24 cellular contexts compared by ENCODE assay signal in the genomic region with DNA sequence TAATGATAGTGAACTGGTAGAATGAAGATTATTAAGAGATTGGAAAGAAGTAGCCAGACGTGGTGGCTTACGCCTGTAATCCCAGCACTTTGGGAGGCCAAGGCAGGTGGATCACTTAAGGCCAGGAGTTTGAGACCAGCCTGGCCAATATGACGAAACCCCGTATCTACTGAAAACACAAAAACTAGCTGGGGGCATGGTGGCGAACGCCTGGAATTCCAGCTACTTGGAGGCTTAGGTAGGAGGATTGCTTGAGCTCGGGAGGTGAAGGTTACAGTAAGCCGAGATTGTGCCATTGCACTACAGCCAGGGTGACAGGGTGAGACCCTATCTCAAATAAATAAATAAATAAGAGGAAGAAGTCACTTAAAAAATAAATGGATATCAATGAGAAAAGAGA. TPM values are rescaled to one million over a fixed set of nuclear protein-coding genes. Genes with fewer than 3 reads are reported as not detected.
A peak's percentile ranks its signal among the peaks of the same experiment; 100 is the strongest.
DNase-seq lines count a peak whose midpoint lies in the region; ATAC-seq and TF ChIP-seq lines count a peak whose summit lies in the region.
"Had no signal": no experiment of that assay in that cellular context is flagged by ENCODE, and none has a peak within 500 bp of the region (broad histone marks: within the 10 kb centered on the region; RNA-seq: fewer than 3 reads in every experiment).

No MANE protein-coding gene starts in this region.

- H3K18ac ChIP-seq in trophoblast cell (ENCODE audit: low read length): no peak overlapping the region

- H3K36me3 ChIP-seq in GM23338 (ENCODE audit: insufficient read depth) (0 out of 2 replicates have a peak, but pooled peaks cover 7% of the 10 kb centered on the region), trophoblast cell (ENCODE audit: control insufficient read depth in 1 of 2, insufficient read depth in 2 of 2, low read length in 2 of 2) (peaks cover 9 to 22% of the 10 kb centered on the region in 2 experiments)

- WGBS in trophoblast cell (ENCODE audit: extremely low coverage, insufficient coverage, insufficient read length): no CpG with 5 or more reads among the region's 8 CpGs

- ATAC-seq in activated naive CD4-positive, alpha-beta T cell treated with anti-CD3 and anti-CD28 coated beads, Interleukin-2, amount 50 U/mL, for 72 hours: no peak
- ATAC-seq in GM23338: no peak
- no peak for ATAC-seq in stimulated activated naive B cell treated with anti-CD40 and anti-IgM and Interleukin-4, amounts not matched to agents 10 μg/mL and 1 μg/mL and 100 μg/mL, for 72 hours (replicated peaks)
- ATAC-seq: A549, GM12878 had no signal

- H3F3A ChIP-seq in GM23338 (replicated peaks; ENCODE audit: low read depth): no peaks in the 10 kb centered on the region

- CTCF ChIA-PET in activated naive CD4-positive, alpha-beta T cell treated with anti-CD3 and anti-CD28 coated beads, Interleukin-2, amount 10 ng/mL, durations not matched to agents 7 days and 5 days (lab: Charles Lee): no interaction called here

- no peak overlapping the region for H4K8ac ChIP-seq in trophoblast cell (ENCODE audit: low read depth, low read length)

- peaks cover 31% of the 10 kb centered on the region for H3K36me3 Mint-ChIP-seq in activated naive CD4-positive, alpha-beta T cell treated with anti-CD3 and anti-CD28 coated beads, Interleukin-2, amount 10 ng/mL, durations not matched to agents 7 days and 5 days
- peaks cover 0 to 5% of the 10 kb centered on the region in 2 donors for H3K36me3 Mint-ChIP-seq in activated naive CD4-positive, alpha-beta T cell treated with anti-CD3 and anti-CD28 coated beads, Interleukin-2, amount 50 U/mL, for 72 hours
- H3K36me3 Mint-ChIP-seq in GM23338 (ENCODE audit: low read depth): peaks cover 36% of the 10 kb centered on the region
- peaks cover 24 to 35% of the 10 kb centered on the region in 2 donors for H3K36me3 Mint-ChIP-seq in stimulated activated naive B cell treated with anti-CD40 and anti-IgM and Interleukin-4, amounts not matched to agents 10 μg/mL and 1 μg/mL and 100 μg/mL, for 72 hours
- H3K36me3 Mint-ChIP-seq in osteocyte (ENCODE audit: unreplicated experiment): peaks cover 19% of the 10 kb centered on the region

- DNase-seq in activated naive CD4-positive, alpha-beta T cell treated with anti-CD3 and anti-CD28 coated beads, Interleukin-2, amount 10 ng/mL, durations not matched to agents 7 days and 5 days: no peak
- no peak for DNase-seq in activated naive CD4-positive, alpha-beta T cell treated with anti-CD3 and anti-CD28 coated beads, Interleukin-2, amount 50 U/mL, for 72 hours (ENCODE audit: low spot score in 2 of 2)
- DNase-seq in GM23338 (ENCODE audit: low spot score): peak; percentile 6
- DNase-seq in trophoblast cell: peak; percentile 56 to 75
- DNase-seq in stimulated activated naive B cell treated with anti-CD40 and anti-IgM and Interleukin-4, amounts not matched to agents 10 μg/mL and 1 μg/mL and 100 μg/mL, for 72 hours: no peak
- no peak for DNase-seq in osteocyte (ENCODE audit: extremely low spot score, unreplicated experiment)
- DNase-seq: AML-193; CD4-positive, alpha-beta memory T cell; CD4-positive, CD25-positive, alpha-beta regulatory T cell; CD8-positive, alpha-beta memory T cell; COR-L47; DMS 273 treated with DMSO at 0.1 percent for 48 hours; DMS153; DMS53; DMS79; DND-41; EL; GDM1 had no signal

- H3K4me1 ChIP-seq in GM23338 (ENCODE audit: insufficient read depth) (no peaks in the 10 kb centered on the region), trophoblast cell (ENCODE audit: control insufficient read depth in 1 of 2, insufficient read depth in 2 of 2, low read length in 2 of 2) (no peaks in the 10 kb centered on the region)
- H3K4me1 ChIP-seq: BLaER1 treated with 17β-estradiol and CSF1 and Interleukin-3, amounts not matched to agents 10 nM and 100 nM had no signal

- TF ChIP-seq CTCF in GM23338 (conservative IDR thresholded peaks at IDR 0.05; ENCODE audit: low read depth in 2 of 2): no peak
- TF ChIP-seq CTCF in osteocyte (IDR thresholded peaks at IDR 0.05): no peak

- H3K4me3 ChIP-seq in GM23338 (no peak overlapping the region), trophoblast cell (ENCODE audit: low read depth, low read length) (no peak overlapping the region)
- H3K4me3 ChIP-seq: A549; BLaER1 treated with 17β-estradiol and CSF1 and Interleukin-3, amounts not matched to agents 10 nM and 100 nM; GM12878 had no signal

- no peak overlapping the region for H3K23ac ChIP-seq in trophoblast cell (ENCODE audit: low read length)

- H3K9me3 ChIP-seq in trophoblast cell (ENCODE audit: insufficient read depth, low read depth, low read length): no peaks in the 10 kb centered on the region
- H3K9me3 ChIP-seq: A549; BLaER1 treated with 17β-estradiol and CSF1 and Interleukin-3, amounts not matched to agents 10 nM and 100 nM had no signal

- peaks cover 76% of the 10 kb centered on the region for H3K79me2 ChIP-seq in GM23338 (replicated peaks; ENCODE audit: insufficient read depth)
- H3K79me2 ChIP-seq in trophoblast cell (ENCODE audit: control insufficient read depth, insufficient read depth, low read length, poor library complexity): no peaks in the 10 kb centered on the region

- no peak overlapping the region for H2AK5ac ChIP-seq in trophoblast cell (ENCODE audit: low read length)

- H2AFZ ChIP-seq in GM23338: no peak overlapping the region
- no peak overlapping the region for H2AFZ ChIP-seq in trophoblast cell (ENCODE audit: insufficient read depth, low read length, poor library complexity)

- H3K4ac ChIP-seq in trophoblast cell (ENCODE audit: low read depth, low read length): peak overlapping the region; percentile 14

- H3K9me3 Mint-ChIP-seq in activated naive CD4-positive, alpha-beta T cell treated with anti-CD3 and anti-CD28 coated beads, Interleukin-2, amount 10 ng/mL, durations not matched to agents 7 days and 5 days: no peaks in the 10 kb centered on the region
- H3K9me3 Mint-ChIP-seq in activated naive CD4-positive, alpha-beta T cell treated with anti-CD3 and anti-CD28 coated beads, Interleukin-2, amount 50 U/mL, for 72 hours: no peaks in the 10 kb centered on the region
- no peaks in the 10 kb centered on the region for H3K9me3 Mint-ChIP-seq in GM23338
- H3K9me3 Mint-ChIP-seq in stimulated activated naive B cell treated with anti-CD40 and anti-IgM and Interleukin-4, amounts not matched to agents 10 μg/mL and 1 μg/mL and 100 μg/mL, for 72 hours: no peaks in the 10 kb centered on the region
- no peaks in the 10 kb centered on the region for H3K9me3 Mint-ChIP-seq in osteocyte (ENCODE audit: unreplicated experiment)
- H3K9me3 Mint-ChIP-seq: CD4-positive, alpha-beta memory T cell; CD4-positive, CD25-positive, alpha-beta regulatory T cell; CD8-positive, alpha-beta memory T cell had no signal

- no peak overlapping the region for H4K12ac ChIP-seq in trophoblast cell (ENCODE audit: low read depth, low read length)

- H4K91ac ChIP-seq in trophoblast cell (ENCODE audit: low read depth, low read length): no peak overlapping the region

- H3K9ac ChIP-seq in trophoblast cell (ENCODE audit: low read length): no peak overlapping the region
- H3K9ac ChIP-seq: BLaER1 treated with 17β-estradiol and CSF1 and Interleukin-3, amounts not matched to agents 10 nM and 100 nM had no signal

- no peak overlapping the region for H3K4me3 Mint-ChIP-seq in activated naive CD4-positive, alpha-beta T cell treated with anti-CD3 and anti-CD28 coated beads, Interleukin-2, amount 10 ng/mL, durations not matched to agents 7 days and 5 days
- H3K4me3 Mint-ChIP-seq in GM23338 (no peak overlapping the region), osteocyte (ENCODE audit: unreplicated experiment) (no peak overlapping the region)
- no peak overlapping the region for H3K4me3 Mint-ChIP-seq in stimulated activated naive B cell treated with anti-CD40 and anti-IgM and Interleukin-4, amounts not matched to agents 10 μg/mL and 1 μg/mL and 100 μg/mL, for 72 hours
- H3K4me3 Mint-ChIP-seq: B cell; CD4-positive, alpha-beta memory T cell; CD4-positive, CD25-positive, alpha-beta regulatory T cell; CD8-positive, alpha-beta memory T cell had no signal

- H3K27me3 ChIP-seq in GM23338 (ENCODE audit: insufficient read depth) (no peaks in the 10 kb centered on the region), trophoblast cell (ENCODE audit: insufficient read depth, low read length) (no peaks in the 10 kb centered on the region)
- H3K27me3 ChIP-seq: BLaER1 treated with 17β-estradiol and CSF1 and Interleukin-3, amounts not matched to agents 10 nM and 100 nM had no signal

- no peak overlapping the region for H2BK120ac ChIP-seq in trophoblast cell (ENCODE audit: insufficient read depth, low read length, poor library complexity)

- H3K4me2 ChIP-seq in GM23338 (no peak overlapping the region), trophoblast cell (ENCODE audit: low read length) (no peak overlapping the region)
- H3K4me2 ChIP-seq: A549; BLaER1 treated with 17β-estradiol and CSF1 and Interleukin-3, amounts not matched to agents 10 nM and 100 nM had no signal

- peaks cover 2% of the 10 kb centered on the region for H3K4me1 Mint-ChIP-seq in activated naive CD4-positive, alpha-beta T cell treated with anti-CD3 and anti-CD28 coated beads, Interleukin-2, amount 10 ng/mL, durations not matched to agents 7 days and 5 days
- H3K4me1 Mint-ChIP-seq in GM23338 (no peaks in the 10 kb centered on the region), osteocyte (ENCODE audit: unreplicated experiment) (peaks cover 5% of the 10 kb centered on the region)
- H3K4me1 Mint-ChIP-seq in stimulated activated naive B cell treated with anti-CD40 and anti-IgM and Interleukin-4, amounts not matched to agents 10 μg/mL and 1 μg/mL and 100 μg/mL, for 72 hours: peaks cover 12 to 20% of the 10 kb centered on the region in 2 donors

- no peak overlapping the region for H2BK12ac ChIP-seq in trophoblast cell (ENCODE audit: low read length)

- H3K14ac ChIP-seq in trophoblast cell (ENCODE audit: low read length): no peak overlapping the region

- H3K9me2 ChIP-seq in GM23338 (ENCODE audit: insufficient read depth): no peaks in the 10 kb centered on the region

- no peaks in the 10 kb centered on the region for H3K27me3 Mint-ChIP-seq in activated naive CD4-positive, alpha-beta T cell treated with anti-CD3 and anti-CD28 coated beads, Interleukin-2, amount 10 ng/mL, durations not matched to agents 7 days and 5 days
- H3K27me3 Mint-ChIP-seq in GM23338 (ENCODE audit: insufficient read depth, low read depth, poor library complexity) (peaks cover 1% of the 10 kb centered on the region), osteocyte (ENCODE audit: unreplicated experiment) (no peaks in the 10 kb centered on the region)
- H3K27me3 Mint-ChIP-seq in stimulated activated naive B cell treated with anti-CD40 and anti-IgM and Interleukin-4, amounts not matched to agents 10 μg/mL and 1 μg/mL and 100 μg/mL, for 72 hours: no peaks in the 10 kb centered on the region
- H3K27me3 Mint-ChIP-seq: B cell; CD4-positive, alpha-beta memory T cell; CD4-positive, CD25-positive, alpha-beta regulatory T cell; CD8-positive, alpha-beta memory T cell had no signal

- H3K27ac ChIP-seq in GM23338 (ENCODE audit: low read depth): no peak overlapping the region
- H3K27ac ChIP-seq in trophoblast cell (ENCODE audit: low read depth, low read length): no peak overlapping the region
- H3K27ac ChIP-seq: 22Rv1; A549; BLaER1 treated with 17β-estradiol and CSF1 and Interleukin-3, amounts not matched to agents 10 nM and 100 nM; C4-2B had no signal

- peaks cover 4% of the 10 kb centered on the region; the same call in 1 of the 2 replicates for H4K20me1 ChIP-seq in GM23338 (replicated peaks; ENCODE audit: insufficient read depth)

- no peak overlapping the region for H2BK5ac ChIP-seq in trophoblast cell (ENCODE audit: low read depth, low read length, poor library complexity)

- H3K27ac Mint-ChIP-seq in activated naive CD4-positive, alpha-beta T cell treated with anti-CD3 and anti-CD28 coated beads, Interleukin-2, amount 10 ng/mL, durations not matched to agents 7 days and 5 days: peak overlapping the region; percentile 58
- H3K27ac Mint-ChIP-seq in activated naive CD4-positive, alpha-beta T cell treated with anti-CD3 and anti-CD28 coated beads, Interleukin-2, amount 50 U/mL, for 72 hours: no peak overlapping the region
- H3K27ac Mint-ChIP-seq in GM23338: no peak overlapping the region
- no peak overlapping the region for H3K27ac Mint-ChIP-seq in stimulated activated naive B cell treated with anti-CD40 and anti-IgM and Interleukin-4, amounts not matched to agents 10 μg/mL and 1 μg/mL and 100 μg/mL, for 72 hours
- H3K27ac Mint-ChIP-seq in osteocyte (ENCODE audit: unreplicated experiment): no peak overlapping the region
- H3K27ac Mint-ChIP-seq: B cell had no signal

- no peaks in the 10 kb centered on the region for H3K79me1 ChIP-seq in trophoblast cell (ENCODE audit: low read length)

RNA-seq across cellular contexts. Expression of a gene that starts 14.0 kb away (rescaled TPM):
- total RNA-seq in activated naive CD4-positive, alpha-beta T cell treated with anti-CD3 and anti-CD28 coated beads, Interleukin-2, amount 50 U/mL, for 72 hours: 10 to 100 TPM; 58.6 to 59.6 TPM
- 60.3 and 64.8 TPM in 2 replicates for total RNA-seq in GM23338 (2014; rRNA removed; shearing (Covaris generic))
- polyA plus RNA-seq in GM23338 (2016; fragmentation: Nextera tagmentation; extraction: Ambion mirVana): 50.0 and 68.6 TPM in 2 replicates
- polyA plus RNA-seq in trophoblast cell (2013): 58.3 and 59.8 TPM in 2 replicates
- total RNA-seq in osteocyte: 55.3 and 60.3 TPM in 2 replicates

Comparison
In these comparisons a context has a peak if more than half of its experiments do, and no peak if none do; other contexts are left out.
1. DNase-seq: peak in GM23338 (single experiment) and trophoblast cell (2 of 2); none in activated naive CD4-positive, alpha-beta T cell treated with anti-CD3 and anti-CD28 coated beads, Interleukin-2, amount 10 ng/mL, durations not matched to agents 7 days and 5 days (single experiment), activated naive CD4-positive, alpha-beta T cell treated with anti-CD3 and anti-CD28 coated beads, Interleukin-2, amount 50 U/mL, for 72 hours (0 of 2), stimulated activated naive B cell treated with anti-CD40 and anti-IgM and Interleukin-4, amounts not matched to agents 10 μg/mL and 1 μg/mL and 100 μg/mL, for 72 hours (single experiment) and osteocyte (single experiment).